Comparison of ENCODE assay signal across 8 cellular contexts in the genomic region with DNA sequence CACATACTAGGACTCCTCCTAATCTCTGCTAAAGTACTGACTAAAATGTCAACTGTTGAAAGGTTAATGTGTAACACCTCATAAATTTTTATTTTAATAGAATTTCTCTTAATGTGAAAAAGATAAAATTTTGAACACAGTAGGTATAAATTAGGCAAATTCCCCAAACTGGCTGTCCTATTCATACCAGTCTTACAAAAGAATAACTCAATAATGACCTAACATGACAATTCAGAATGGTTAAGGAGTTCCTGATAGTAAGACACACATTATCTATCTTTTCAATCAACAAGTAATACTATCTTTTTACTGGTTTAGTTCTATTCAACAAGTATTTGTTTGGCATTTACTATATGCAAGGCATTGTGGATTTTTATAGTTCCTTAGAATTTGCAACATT.
"Had no signal": no experiment of that assay in that cellular context is flagged by ENCODE, and none has a peak within 500 bp of the region (broad histone marks: within the 10 kb centered on the region; RNA-seq: fewer than 3 reads in every experiment).

No MANE protein-coding gene starts in this region.

- H3K4me3 ChIP-seq: GM23248, HAP-1 had no signal

- H3K4me3 Mint-ChIP-seq: H9, HFFc6 had no signal

- H3K9me3 ChIP-seq: HAP-1 had no signal

- DNase-seq: GM23248, GOT3, H7, H9, HCEC 1CT, HFFc6 had no signal

- H3K9me3 Mint-ChIP-seq: H9 had no signal

- ATAC-seq: HCT116 had no signal

- H2AFZ ChIP-seq: GM23248 had no signal

- H3K27ac ChIP-seq: GM23248 had no signal

- H3K27ac Mint-ChIP-seq: HFFc6 had no signal

- H3K36me3 ChIP-seq: HAP-1 had no signal
